ENCODE assay signal across 9 cellular contexts in the genomic region with DNA sequence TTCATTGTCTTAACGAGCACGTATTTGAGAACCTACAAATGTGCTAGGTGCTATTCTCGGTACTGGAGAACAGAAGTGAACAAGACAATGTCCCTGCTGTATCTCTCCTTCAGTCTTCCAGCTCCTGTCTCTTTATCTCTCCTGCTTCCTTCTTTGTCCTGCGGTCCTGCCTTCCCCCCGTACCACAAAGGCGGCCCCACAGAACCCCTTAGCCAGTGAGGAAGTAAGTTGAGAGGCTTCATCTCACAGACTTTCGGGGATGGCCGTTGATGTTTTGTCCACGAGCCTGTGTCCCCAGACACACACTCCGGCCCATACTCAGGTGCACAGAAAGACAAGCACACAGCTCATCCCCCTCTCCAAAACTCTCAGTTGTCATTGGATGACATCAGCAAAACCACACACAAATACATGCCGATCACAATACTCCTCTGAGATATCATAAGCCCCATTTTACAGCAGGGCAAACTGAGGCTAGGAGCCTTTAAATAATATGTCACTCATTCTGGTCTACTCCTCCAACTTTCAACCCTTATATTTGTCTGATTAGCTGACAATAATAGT. TPM values are rescaled to one million over a fixed set of nuclear protein-coding genes. Genes with fewer than 3 reads are reported as not detected.
DNase-seq lines count a peak whose midpoint lies in the region; ATAC-seq, FAIRE-seq and TF ChIP-seq lines count a peak whose summit lies in the region.
"Had no signal": no experiment of that assay in that cellular context is flagged by ENCODE, and none has a peak within 500 bp of the region (broad histone marks: within the 10 kb centered on the region; RNA-seq: fewer than 3 reads in every experiment).

No MANE protein-coding gene starts in this region.

- no peaks in the 10 kb centered on the region for H3K9me3 Mint-ChIP-seq in WTC11

- H3K4me1 ChIP-seq in right atrium auricular region (peaks cover 0 to 40% of the 10 kb centered on the region in 2 donors), liver (ENCODE audit: control insufficient read depth in 4 of 4, insufficient read depth in 4 of 4, low read length in 3 of 4) (peaks cover 4 to 34% (median 19%) of the 10 kb centered on the region in 4 donors), vagina (peaks cover 48% of the 10 kb centered on the region)

- TF ChIP-seq RAD21 in liver (IDR thresholded peaks at IDR 0.05) = no peak

- H3K27ac Mint-ChIP-seq in WTC11 = no peak overlapping the region

- no peak for TF ChIP-seq POLR2A in vagina (IDR thresholded peaks at IDR 0.05)

- TF ChIP-seq CTCF in right atrium auricular region (IDR thresholded peaks at IDR 0.05) (no peak), WTC11 (IDR thresholded peaks at IDR 0.05) (no peak), liver (IDR thresholded peaks at IDR 0.05; ENCODE audit: low read depth, low read length, missing input control) (no peak), vagina (IDR thresholded peaks at IDR 0.05) (no peak)

- H3K36me3 ChIP-seq in right atrium auricular region = no peaks in the 10 kb centered on the region
- H3K36me3 ChIP-seq in liver (ENCODE audit: control insufficient read depth in 4 of 4, insufficient read depth in 3 of 4, low read depth in 1 of 4, low read length in 3 of 4) = peaks cover 0 to 8% (median 2%) of the 10 kb centered on the region in 4 donors
- H3K36me3 ChIP-seq in vagina = no peaks in the 10 kb centered on the region

- H3K27ac ChIP-seq in right atrium auricular region = peak overlapping the region; percentile 94 to 98
- peak overlapping the region; percentile 97 to 98 for H3K27ac ChIP-seq in liver (ENCODE audit: low read depth in 1 of 2, low read length in 2 of 2)
- H3K27ac ChIP-seq in vagina = peak overlapping the region; percentile 86

- no peaks in the 10 kb centered on the region for H3K9me3 ChIP-seq in right atrium auricular region
- no peaks in the 10 kb centered on the region for H3K9me3 ChIP-seq in liver (ENCODE audit: control insufficient read depth in 4 of 4, low read length in 3 of 4)
- H3K9me3 ChIP-seq in vagina = no peaks in the 10 kb centered on the region

- DNase-seq in right atrium auricular region (ENCODE audit: low spot score) (no peak), Right ventricle myocardium inferior (ENCODE audit: missing footprints) (no peak), WTC11 (ENCODE audit: low spot score) (no peak), vagina (ENCODE audit: extremely low spot score in 2 of 2) (no peak), GM19239 (ENCODE audit: insufficient read length, low spot score) (no peak)

- CTCF ChIA-PET in WTC11 (lab: Charles Lee) = interaction anchor here (0.9 to 4.6 kb wide), 16 partner anchors 10 to 326 kb away, joined by 3 to 59 read pairs (median 10); a partner anchor contains a TSS

- no peak for FAIRE-seq in GM19239 (lab: Jason Lieb, UNC)
- FAIRE-seq: D721Med had no signal

- intact Hi-C loops in Right ventricle myocardium inferior (cut with DNase I) (loop anchor here (2.0 to 5.0 kb wide), 3 partner anchors 27 to 128 kb away; a partner anchor contains a TSS), vagina (cut with DNase I) (no loop called here)

- H3K27me3 Mint-ChIP-seq in WTC11 (ENCODE audit: low read depth) = no peaks in the 10 kb centered on the region

- H3K4me3 ChIP-seq in right atrium auricular region (peak overlapping the region; percentile 67 to 71), liver (ENCODE audit: low read depth in 1 of 3, low read length in 3 of 3) (peak overlapping the region; percentile 59 to 84 (median 79)), vagina (peak overlapping the region; percentile 60 to 64)

- WGBS in liver = 46% methylated on average over 11 of the region's 11 CpGs

- POLR2A ChIA-PET in WTC11 (lab: Charles Lee) = interaction anchor here (0.6 to 3.1 kb wide), 10 partner anchors 9 to 101 kb away, joined by 3 to 16 read pairs (median 6); a partner anchor contains a TSS

- ATAC-seq in Right ventricle myocardium inferior (no peak), WTC11 (no peak), GM21360 (IDR thresholded peaks at IDR 0.05; ENCODE audit: unreplicated experiment) (no peak), GM19023 (IDR thresholded peaks at IDR 0.05; ENCODE audit: unreplicated experiment) (no peak)

- peaks cover 6% of the 10 kb centered on the region for H3K36me3 Mint-ChIP-seq in WTC11

- H3K9ac ChIP-seq in liver (ENCODE audit: low read depth in 1 of 2, low read length in 2 of 2) = peak overlapping the region; percentile 86 to 90

- peaks cover 19% of the 10 kb centered on the region for H3K4me1 Mint-ChIP-seq in WTC11

- H3K27me3 ChIP-seq in right atrium auricular region (no peaks in the 10 kb centered on the region), liver (ENCODE audit: control insufficient read depth in 4 of 4, insufficient read depth in 4 of 4, low read length in 3 of 4) (no peaks in the 10 kb centered on the region), vagina (no peaks in the 10 kb centered on the region)

- H3K4me3 Mint-ChIP-seq in WTC11 = no peak overlapping the region

TF ChIP-seq in WTC11, 78 proteins besides CTCF, POLR2A, EP300 and RAD21 (continues in another document):
- TF ChIP-seq ATF1 (CRISPR knock-in tag; IDR thresholded peaks at IDR 0.05) (no peak), TEAD1 (CRISPR knock-in tag; IDR thresholded peaks at IDR 0.05) (no peak), GTF2I (CRISPR knock-in tag; conservative IDR thresholded peaks at IDR 0.05) (peak; percentile 100), NR2C2 (CRISPR knock-in tag; IDR thresholded peaks at IDR 0.05) (no peak)
- TF ChIP-seq, protein P1, sequence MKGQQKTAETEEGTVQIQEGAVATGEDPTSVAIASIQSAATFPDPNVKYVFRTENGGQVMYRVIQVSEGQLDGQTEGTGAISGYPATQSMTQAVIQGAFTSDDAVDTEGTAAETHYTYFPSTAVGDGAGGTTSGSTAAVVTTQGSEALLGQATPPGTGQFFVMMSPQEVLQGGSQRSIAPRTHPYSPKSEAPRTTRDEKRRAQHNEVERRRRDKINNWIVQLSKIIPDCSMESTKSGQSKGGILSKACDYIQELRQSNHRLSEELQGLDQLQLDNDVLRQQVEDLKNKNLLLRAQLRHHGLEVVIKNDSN (CRISPR knock-in tag; IDR thresholded peaks at IDR 0.05) = no peak
- TF ChIP-seq, protein P2, sequence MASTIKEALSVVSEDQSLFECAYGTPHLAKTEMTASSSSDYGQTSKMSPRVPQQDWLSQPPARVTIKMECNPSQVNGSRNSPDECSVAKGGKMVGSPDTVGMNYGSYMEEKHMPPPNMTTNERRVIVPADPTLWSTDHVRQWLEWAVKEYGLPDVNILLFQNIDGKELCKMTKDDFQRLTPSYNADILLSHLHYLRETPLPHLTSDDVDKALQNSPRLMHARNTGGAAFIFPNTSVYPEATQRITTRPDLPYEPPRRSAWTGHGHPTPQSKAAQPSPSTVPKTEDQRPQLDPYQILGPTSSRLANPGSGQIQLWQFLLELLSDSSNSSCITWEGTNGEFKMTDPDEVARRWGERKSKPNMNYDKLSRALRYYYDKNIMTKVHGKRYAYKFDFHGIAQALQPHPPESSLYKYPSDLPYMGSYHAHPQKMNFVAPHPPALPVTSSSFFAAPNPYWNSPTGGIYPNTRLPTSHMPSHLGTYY (CRISPR knock-in tag; IDR thresholded peaks at IDR 0.05) = peak; percentile 47; the same call in 1 of the 2 replicates

TF ChIP-seq in liver, 16 proteins besides CTCF, POLR2A, EP300 and RAD21:
- TF ChIP-seq YY1 (IDR thresholded peaks at IDR 0.05) = no peak
- TF ChIP-seq NR2F2 (IDR thresholded peaks at IDR 0.05) = no peak

RNA-seq across cellular contexts. Expression of a gene that starts 0.5 kb away (rescaled TPM):
- 1 to 10 TPM in 1 of 2 donors, under 1 TPM in 1; 0.44 to 1.5 TPM for total RNA-seq in right atrium auricular region
- total RNA-seq in Right ventricle myocardium inferior = 1.9 TPM
- total RNA-seq in WTC11 (2021) = 2.4 to 3.9 TPM (median 3.0 TPM) in 3 replicates
- 1 to 10 TPM in 1 of 2 donors, under 1 TPM in 1; 0.98 to 1.0 TPM for total RNA-seq in liver
- polyA plus RNA-seq in liver = 1 to 10 TPM; 2.5 to 6.4 TPM
- 1.5 TPM for total RNA-seq in vagina

RNA-seq across cellular contexts. Expression of a gene that starts 10.1 kb away (rescaled TPM):
- total RNA-seq in right atrium auricular region (1 to 10 TPM; 5.9 to 10.0 TPM), Right ventricle myocardium inferior (8.4 TPM), WTC11 (2021) (16.8 to 20.9 TPM (median 20.4 TPM) in 3 replicates), liver (10 to 100 TPM in 1 of 2 donors, 1 to 10 TPM in 1; 6.4 to 70.9 TPM), vagina (14.5 TPM)
- 1 to 10 TPM; 6.3 to 7.6 TPM for polyA plus RNA-seq in liver

RNA-seq across cellular contexts. Expression of a gene that starts 18.7 kb away (rescaled TPM):
- total RNA-seq in right atrium auricular region = 10 to 100 TPM; 26.2 to 30.5 TPM
- 17.7 TPM for total RNA-seq in Right ventricle myocardium inferior
- total RNA-seq in WTC11 (2021) = 7.5 to 9.6 TPM (median 8.4 TPM) in 3 replicates
- 1 to 10 TPM; 1.3 to 6.9 TPM for total RNA-seq in liver
- polyA plus RNA-seq in liver = 10 to 100 TPM in 1 of 2 donors, 1 to 10 TPM in 1; 7.6 to 12.6 TPM
- total RNA-seq in vagina = 16.5 TPM

RNA-seq across cellular contexts. Expression of a gene that starts 27.6 kb away (rescaled TPM):
- total RNA-seq in right atrium auricular region = 10 to 100 TPM; 12.1 to 18.8 TPM
- total RNA-seq in Right ventricle myocardium inferior = 17.1 TPM
- total RNA-seq in WTC11 (2021) = 5.5 to 8.5 TPM (median 6.8 TPM) in 3 replicates
- 10 to 100 TPM in 1 of 2 donors, 1 to 10 TPM in 1; 6.3 to 19.3 TPM for total RNA-seq in liver
- 10 to 100 TPM; 13.7 to 25.2 TPM for polyA plus RNA-seq in liver
- total RNA-seq in vagina = 24.1 TPM

RNA-seq across cellular contexts. Expression of a gene that starts 27.9 kb away (rescaled TPM):
- total RNA-seq in right atrium auricular region (100 to 1,000 TPM; 301 to 343 TPM), Right ventricle myocardium inferior (106 TPM), WTC11 (2021) (69.9 to 78.3 TPM (median 76.0 TPM) in 3 replicates), liver (100 to 1,000 TPM; 110 to 268 TPM), vagina (173 TPM)
- polyA plus RNA-seq in liver = 100 to 1,000 TPM; 275 to 410 TPM
